Comparison of ENCODE assay signal across 1 cellular context in genomic region chr12:28050606-28051005, GRCh38.
TF ChIP-seq lines count a peak whose summit lies in the region.

No MANE protein-coding gene starts in this region.

TF ChIP-seq in IMR-90, 13 proteins besides CTCF, POLR2A, EP300 and RAD21:
- TF ChIP-seq CHD1 (IDR thresholded peaks at IDR 0.05; ENCODE audit: low read depth, low read length) (no peak), CEBPB (IDR thresholded peaks at IDR 0.05; ENCODE audit: low read depth, low read length) (peak; percentile 25; the same call in 1 of the 2 replicates), MAFK (IDR thresholded peaks at IDR 0.05; ENCODE audit: low read depth, low read length) (no peak), FOS (IDR thresholded peaks at IDR 0.05; ENCODE audit: low read depth, low read length) (no peak), USF2 (IDR thresholded peaks at IDR 0.05; ENCODE audit: low read depth, low read length) (no peak), MAZ (IDR thresholded peaks at IDR 0.05; ENCODE audit: borderline replicate concordance, low read depth, low read length) (no peak)
